ENCODE assay signal across 8 cellular contexts in the genomic region with DNA sequence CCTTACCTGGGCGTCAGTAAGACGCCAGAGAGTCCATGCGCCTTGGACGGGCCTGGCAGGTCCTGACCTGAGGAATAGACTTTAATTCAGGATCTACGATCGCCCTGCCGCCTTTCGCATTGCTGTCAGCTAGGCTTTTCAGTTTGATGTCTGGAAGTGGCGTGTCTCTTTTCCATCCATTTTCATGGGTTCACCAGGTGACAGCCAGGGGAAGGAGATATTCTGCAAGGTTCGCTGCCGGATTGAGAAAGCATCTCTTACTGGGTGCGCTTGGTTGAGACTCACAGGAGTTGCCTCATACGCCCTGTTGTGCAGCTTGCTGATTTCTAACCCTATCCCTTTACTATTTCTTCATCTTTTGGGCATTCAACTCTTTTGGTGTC. TPM values are rescaled to one million over a fixed set of nuclear protein-coding genes. Genes with fewer than 3 reads are reported as not detected.
DNase-seq lines count a peak whose midpoint lies in the region; ATAC-seq and TF ChIP-seq lines count a peak whose summit lies in the region.

No MANE protein-coding gene starts in this region.

- intact Hi-C loops in upper lobe of right lung (cut with DNase I): no loop called here
- intact Hi-C loops in activated CD4-positive, alpha-beta T cell treated with anti-CD3 and anti-CD28 coated beads, Interleukin-2, amount 10 ng/mL, durations not matched to agents 24 days and 14 days (cut with micrococcal nuclease): no loop called here

- H3K27me3 Mint-ChIP-seq in chondrocyte (ENCODE audit: low read depth): peaks cover 17% of the 10 kb centered on the region
- peaks cover 8% of the 10 kb centered on the region for H3K27me3 Mint-ChIP-seq in activated CD4-positive, alpha-beta T cell treated with anti-CD3 and anti-CD28 coated beads, Interleukin-2, amount 10 ng/mL, durations not matched to agents 24 days and 14 days

- H3K9me3 ChIP-seq in mesodermal cell (ENCODE audit: control insufficient read depth, low read length) (no peaks in the 10 kb centered on the region), upper lobe of right lung (no peaks in the 10 kb centered on the region)

- H3K9me3 Mint-ChIP-seq in chondrocyte (ENCODE audit: low read depth): no peaks in the 10 kb centered on the region
- no peaks in the 10 kb centered on the region for H3K9me3 Mint-ChIP-seq in activated CD4-positive, alpha-beta T cell treated with anti-CD3 and anti-CD28 coated beads, Interleukin-2, amount 10 ng/mL, durations not matched to agents 24 days and 14 days

- peaks cover 5% of the 10 kb centered on the region for H3K27me3 ChIP-seq in upper lobe of right lung

- H3K4me3 ChIP-seq in mesodermal cell (ENCODE audit: extremely low read depth, insufficient read depth, low read length, poor library complexity, severe bottlenecking) (peak overlapping the region; percentile 41), upper lobe of right lung (peak overlapping the region; percentile 43)

- DNase-seq in NCI-H345 (lab: John Stamatoyannopoulos, UW) (peak; percentile 21), NCI-H345 treated with DMSO at 0.1 percent for 48 hours (lab: John Stamatoyannopoulos, UW; ENCODE audit: unreplicated experiment) (no peak), chondrocyte (ENCODE audit: low spot score) (no peak), upper lobe of right lung (no peak), HPDE6-E6E7 (ENCODE audit: extremely low spot score) (no peak)
- no peak for DNase-seq in activated CD4-positive, CD25-positive, alpha-beta regulatory T cell (lab: John Stamatoyannopoulos, UW)
- no peak for DNase-seq in activated CD4-positive, alpha-beta T cell treated with anti-CD3 and anti-CD28 coated beads, Interleukin-2, amount 10 ng/mL, durations not matched to agents 24 days and 14 days

- no peaks in the 10 kb centered on the region for H3K36me3 ChIP-seq in mesodermal cell (ENCODE audit: control insufficient read depth, insufficient read depth, low read length)
- H3K36me3 ChIP-seq in upper lobe of right lung: no peaks in the 10 kb centered on the region

- no peaks in the 10 kb centered on the region for H3K36me3 Mint-ChIP-seq in chondrocyte (ENCODE audit: low read depth)
- H3K36me3 Mint-ChIP-seq in activated CD4-positive, alpha-beta T cell treated with anti-CD3 and anti-CD28 coated beads, Interleukin-2, amount 10 ng/mL, durations not matched to agents 24 days and 14 days (ENCODE audit: low read depth): no peaks in the 10 kb centered on the region

- TF ChIP-seq CTCF in chondrocyte (IDR thresholded peaks at IDR 0.05) (peak; percentile 49), upper lobe of right lung (IDR thresholded peaks at IDR 0.05) (peak; percentile 1)

- 16 to 28% methylated on average over 9 to 13 of the region's 13 CpGs for WGBS in mesodermal cell (ENCODE audit: insufficient coverage in 2 of 2), 2 experiments

- H3K27ac ChIP-seq in mesodermal cell (ENCODE audit: low read depth, low read length, severe bottlenecking) (no peak overlapping the region), upper lobe of right lung (no peak overlapping the region)

- H3K4me3 Mint-ChIP-seq in chondrocyte (ENCODE audit: unreplicated experiment): peak overlapping the region; percentile 93
- no peak overlapping the region for H3K4me3 Mint-ChIP-seq in activated CD4-positive, alpha-beta T cell treated with anti-CD3 and anti-CD28 coated beads, Interleukin-2, amount 10 ng/mL, durations not matched to agents 24 days and 14 days

- H3K4me1 Mint-ChIP-seq in chondrocyte (ENCODE audit: low read depth): peaks cover 8% of the 10 kb centered on the region
- peaks cover 6% of the 10 kb centered on the region for H3K4me1 Mint-ChIP-seq in activated CD4-positive, alpha-beta T cell treated with anti-CD3 and anti-CD28 coated beads, Interleukin-2, amount 10 ng/mL, durations not matched to agents 24 days and 14 days

- H3K4me1 ChIP-seq in mesodermal cell (ENCODE audit: control insufficient read depth, insufficient read depth, low read length, poor library complexity, severe bottlenecking) (no peaks in the 10 kb centered on the region), upper lobe of right lung (no peaks in the 10 kb centered on the region)

- ATAC-seq in upper lobe of right lung: no peak

- no peak overlapping the region for H3K27ac Mint-ChIP-seq in chondrocyte (ENCODE audit: unreplicated experiment)
- no peak overlapping the region for H3K27ac Mint-ChIP-seq in activated CD4-positive, alpha-beta T cell treated with anti-CD3 and anti-CD28 coated beads, Interleukin-2, amount 10 ng/mL, durations not matched to agents 24 days and 14 days

RNA-seq across cellular contexts. Expression of a gene that starts 7.4 kb away (rescaled TPM):
- 0.87 to 1.6 TPM (median 1.2 TPM) in 3 replicates for total RNA-seq in chondrocyte
- polyA plus RNA-seq in mesodermal cell (2013, experiment 1 of 2): 4.7 TPM
- polyA plus RNA-seq in mesodermal cell (2013, experiment 2 of 2): 4.2 TPM
- 5.1 TPM for total RNA-seq in upper lobe of right lung
- total RNA-seq in activated CD4-positive, alpha-beta T cell treated with anti-CD3 and anti-CD28 coated beads, Interleukin-2, amount 10 ng/mL, durations not matched to agents 24 days and 14 days: not detected in 2 replicates
